In the genomic region with DNA sequence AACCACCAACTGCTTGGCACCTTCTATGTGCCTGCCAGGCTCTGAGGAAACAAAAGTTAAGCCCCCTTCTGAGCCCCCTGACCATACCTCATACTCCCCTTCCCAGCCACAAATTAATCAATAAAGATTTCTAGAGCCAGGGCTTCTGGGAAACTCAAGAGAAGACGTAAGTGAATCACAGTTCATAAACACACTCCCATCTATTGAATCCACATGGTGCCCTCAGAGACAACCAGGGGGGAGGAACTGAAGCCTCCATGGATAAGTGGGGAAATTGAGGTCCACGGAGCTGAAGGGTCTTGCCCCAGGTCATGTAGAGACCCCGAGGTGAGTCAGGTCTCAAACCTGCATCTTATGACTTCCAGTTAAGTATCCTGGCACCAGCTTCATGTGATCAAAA, we compare ENCODE assay signal across 25 cellular contexts.
A peak's percentile ranks its signal among the peaks of the same experiment; 100 is the strongest.
DNase-seq lines count a peak whose midpoint lies in the region; ATAC-seq, FAIRE-seq and TF ChIP-seq lines count a peak whose summit lies in the region.
"Had no signal": no experiment of that assay in that cellular context is flagged by ENCODE, and none has a peak within 500 bp of the region (broad histone marks: within the 10 kb centered on the region; RNA-seq: fewer than 3 reads in every experiment).

No MANE protein-coding gene starts in this region.

- H2AFZ ChIP-seq in H1 (ENCODE audit: low read length): no peak overlapping the region
- no peak overlapping the region for H2AFZ ChIP-seq in neural progenitor cell (replicated peaks)
- H2AFZ ChIP-seq: GM23248 had no signal

- POLR2A ChIA-PET in H1 (lab: Charles Lee; ENCODE audit: partially characterized antibody): no interaction called here

- H4K20me1 ChIP-seq in H1 (replicated peaks in 1 of 2; ENCODE audit: control insufficient read depth in 1 of 2, insufficient read depth in 2 of 2, low read length in 2 of 2) (no peaks in the 10 kb centered on the region), neural progenitor cell (ENCODE audit: low read depth) (no peaks in the 10 kb centered on the region)

- no peak overlapping the region for H2BK5ac ChIP-seq in H1 (ENCODE audit: low read depth, low read length)

- no peak overlapping the region for H3K4me3 ChIP-seq in H1 (ENCODE audit: extremely low read depth in 1 of 4, insufficient read depth in 2 of 4, low read depth in 3 of 4, low read length in 4 of 4)
- no peak overlapping the region for H3K4me3 ChIP-seq in gastroesophageal sphincter
- no peak overlapping the region for H3K4me3 ChIP-seq in neural progenitor cell
- H3K4me3 ChIP-seq in spleen: no peak overlapping the region
- H3K4me3 ChIP-seq: GM23248, HAP-1 had no signal

- peak overlapping the region; percentile 31 for H3K27ac Mint-ChIP-seq in neural progenitor cell
- H3K27ac Mint-ChIP-seq: CD4-positive, alpha-beta memory T cell; HFFc6 had no signal

- CTCF ChIA-PET in H1 (lab: Charles Lee; ENCODE audit: partially characterized antibody): interaction anchor here (0.6 kb wide), 1 partner anchor 481 kb away, joined by 3 read pairs; no protein-coding TSS in a partner anchor

- TF ChIP-seq CTCF in H1 (IDR thresholded peaks at IDR 0.05; ENCODE audit: control extremely low read depth in 1 of 3, insufficient read depth in 1 of 3, low read depth in 1 of 3, low read length in 3 of 3): no peak
- TF ChIP-seq CTCF in gastroesophageal sphincter (IDR thresholded peaks at IDR 0.05): no peak
- TF ChIP-seq CTCF in neural progenitor cell (IDR thresholded peaks at IDR 0.05): no peak
- no peak for TF ChIP-seq CTCF in spleen (IDR thresholded peaks at IDR 0.05 in 8 of 11, conservative IDR thresholded peaks at IDR 0.05 in 3 of 11)

- H3K4me3 Mint-ChIP-seq in neural progenitor cell: no peak overlapping the region
- H3K4me3 Mint-ChIP-seq: CD4-positive, alpha-beta memory T cell; HFFc6 had no signal

- H3K9me3 Mint-ChIP-seq in neural progenitor cell: no peaks in the 10 kb centered on the region

- no peak overlapping the region for H2BK12ac ChIP-seq in H1 (ENCODE audit: low read depth, low read length)

- H3K9me3 ChIP-seq in H1 (ENCODE audit: insufficient read depth in 2 of 2, low read depth in 1 of 2, low read length in 1 of 2): no peaks in the 10 kb centered on the region
- H3K9me3 ChIP-seq in gastroesophageal sphincter: no peaks in the 10 kb centered on the region
- no peaks in the 10 kb centered on the region for H3K9me3 ChIP-seq in neural progenitor cell (ENCODE audit: low read depth)
- peaks cover 0 to 5% (median under 1%) of the 10 kb centered on the region in 8 donors for H3K9me3 ChIP-seq in spleen
- H3K9me3 ChIP-seq: HAP-1 had no signal

- FAIRE-seq in H1 (lab: Jason Lieb, UNC): no peak
- FAIRE-seq: HepG2 had no signal

- H3K79me2 ChIP-seq in H1 (ENCODE audit: control insufficient read depth in 1 of 2, insufficient read depth in 2 of 2, low read length in 2 of 2) (no peaks in the 10 kb centered on the region), neural progenitor cell (ENCODE audit: low read depth) (no peaks in the 10 kb centered on the region)

- no peaks in the 10 kb centered on the region for H3K36me3 Mint-ChIP-seq in neural progenitor cell
- H3K36me3 Mint-ChIP-seq: CD4-positive, alpha-beta memory T cell had no signal

- H3K9ac ChIP-seq in H1 (replicated peaks in 1 of 4; ENCODE audit: extremely low read depth in 1 of 4, low read depth in 3 of 4, low read length in 3 of 4): no peak overlapping the region
- H3K9ac ChIP-seq in neural progenitor cell: no peak overlapping the region
- H3K9ac ChIP-seq: GM23248 had no signal

- peak overlapping the region; percentile 9; the same call in 1 of the 2 replicates for H4K8ac ChIP-seq in H1 (ENCODE audit: extremely low read depth, insufficient read depth, low read length)

- peaks cover 13% of the 10 kb centered on the region for H3K4me1 Mint-ChIP-seq in neural progenitor cell
- H3K4me1 Mint-ChIP-seq: CD4-positive, alpha-beta memory T cell had no signal

- H3K4me2 ChIP-seq in H1 (ENCODE audit: insufficient read depth in 1 of 2, low read depth in 2 of 2, low read length in 2 of 2): no peak overlapping the region
- no peak overlapping the region for H3K4me2 ChIP-seq in neural progenitor cell

- H3K27ac ChIP-seq in H1 (ENCODE audit: low read depth, low read length) (no peak overlapping the region), gastroesophageal sphincter (peak overlapping the region; percentile 0 to 72 (median 38)), neural progenitor cell (no peak overlapping the region), spleen (no peak overlapping the region)
- H3K27ac ChIP-seq: GM23248 had no signal

- H3K27me3 Mint-ChIP-seq in neural progenitor cell (ENCODE audit: insufficient read depth, low read depth): peaks cover 24% of the 10 kb centered on the region

- H3K23me2 ChIP-seq in H1 (ENCODE audit: low read depth, low read length): peaks cover 14% of the 10 kb centered on the region; the same call in 1 of the 2 replicates

- H3K4me1 ChIP-seq in H1 (replicated peaks in 1 of 4; ENCODE audit: control insufficient read depth in 3 of 4, insufficient read depth in 4 of 4, low read length in 3 of 4) (peaks cover 0 to 4% (median 1%) of the 10 kb centered on the region in 4 experiments; a peak in 3 of 7 replicates), gastroesophageal sphincter (peaks cover 3 to 26% (median 7%) of the 10 kb centered on the region in 3 donors), neural progenitor cell (peaks cover 10% of the 10 kb centered on the region), spleen (no peaks in the 10 kb centered on the region)
- H3K4me1 ChIP-seq: HAP-1 had no signal

- intact Hi-C loops in spleen (cut with DNase I; ENCODE audit: low total_unique reads): no loop called here

- ATAC-seq in gastroesophageal sphincter (no peak), GM19328 (IDR thresholded peaks at IDR 0.05; ENCODE audit: unreplicated experiment) (no peak)
- ATAC-seq: HepG2, PC-3 had no signal

- H3K23ac ChIP-seq in H1 (ENCODE audit: insufficient read length): no peak overlapping the region

- H3K36me3 ChIP-seq in H1 (ENCODE audit: control insufficient read depth in 2 of 4, insufficient read depth in 4 of 4, low read length in 3 of 4): no peaks in the 10 kb centered on the region
- H3K36me3 ChIP-seq in gastroesophageal sphincter: no peaks in the 10 kb centered on the region
- H3K36me3 ChIP-seq in neural progenitor cell: no peaks in the 10 kb centered on the region
- no peaks in the 10 kb centered on the region for H3K36me3 ChIP-seq in spleen
- H3K36me3 ChIP-seq: HAP-1 had no signal

- H3F3A ChIP-seq in neural progenitor cell (ENCODE audit: low read depth): peaks cover 7% of the 10 kb centered on the region

- TF ChIP-seq EP300 in H1 (IDR thresholded peaks at IDR 0.05; ENCODE audit: borderline replicate concordance in 1 of 2, low read depth in 2 of 2, low read length in 2 of 2) (no peak), gastroesophageal sphincter (IDR thresholded peaks at IDR 0.05) (no peak)

- no peak overlapping the region for H2BK120ac ChIP-seq in H1 (replicated peaks; ENCODE audit: low read depth, low read length)

- no peak overlapping the region for H2BK15ac ChIP-seq in H1 (ENCODE audit: low read length)

- DNase-seq in H1 (ENCODE audit: low read depth in 1 of 2, low spot score in 2 of 2) (no peak), neural progenitor cell (ENCODE audit: low spot score) (no peak), spleen (peak; percentile 4), GDM1 (lab: John Stamatoyannopoulos, UW) (no peak), retina (no peak)
- DNase-seq: C1 segment of cervical spinal cord; CD4-positive, alpha-beta memory T cell; COR-L47; DMS53; GM23248; HFFc6; Karpas-422; MV-4-11; NCI-H1105; NCI-H146; NCI-H1930; NCI-H446; NCI-H524 treated with DMSO at 0.1 percent for 48 hours; NCI-H82; NK-92 treated with Interleukin-12 subunit alpha and Interleukin-12 subunit beta, amount 100 ng/mL, for 24 hours; PC-3 had no signal

- H2BK20ac ChIP-seq in H1 (ENCODE audit: low read length): no peak overlapping the region

- no peak for TF ChIP-seq RAD21 in H1 (IDR thresholded peaks at IDR 0.05 in 1 of 2, conservative IDR thresholded peaks at IDR 0.05 in 1 of 2; ENCODE audit: low read depth in 2 of 2, low read length in 2 of 2)

- no peaks in the 10 kb centered on the region for H3K79me1 ChIP-seq in H1 (ENCODE audit: low read depth, low read length)

- no peak overlapping the region for H3K14ac ChIP-seq in H1 (ENCODE audit: insufficient read length)

- TF ChIP-seq POLR2A in H1 (IDR thresholded peaks at IDR 0.05; ENCODE audit: control extremely low read depth in 1 of 2, low read depth in 2 of 2, low read length in 2 of 2): no peak
- no peak for TF ChIP-seq POLR2A in gastroesophageal sphincter (IDR thresholded peaks at IDR 0.05)
- no peak for TF ChIP-seq POLR2A in spleen (IDR thresholded peaks at IDR 0.05)

- H4K91ac ChIP-seq in H1 (replicated peaks; ENCODE audit: insufficient read length, low read length): no peak overlapping the region

- no peak overlapping the region for H4K5ac ChIP-seq in H1 (ENCODE audit: insufficient read length, low read depth, low read length)

- WGBS in H1 (ENCODE audit: extremely low coverage in 1 of 2, insufficient coverage in 1 of 2, insufficient read length in 1 of 2, insufficient replicate concordance in 2 of 2, low coverage in 1 of 2, low lambda C conversion rate in 2 of 2, missing lambda C conversion rate in 1 of 2), 2 experiments: 91% methylated on average over 3 of the region's 3 CpGs; no CpG with 5 or more reads in 1 of the 2 experiments
- WGBS in gastroesophageal sphincter (ENCODE audit: low coverage in 1 of 2), 2 donors: 60 to 63% methylated on average over 1 to 2 of the region's 3 CpGs
- 73 to 84% (median 79%) methylated on average over 3 of the region's 3 CpGs for WGBS in spleen, 5 donors

- H3K18ac ChIP-seq in H1 (ENCODE audit: extremely low read depth, low read length): no peak overlapping the region; the same call in 1 of the 2 replicates

- no peak overlapping the region for H3K56ac ChIP-seq in H1 (replicated peaks; ENCODE audit: insufficient read length, low read depth, low read length)

- H3K27me3 ChIP-seq in H1 (replicated peaks in 1 of 4; ENCODE audit: control insufficient read depth in 3 of 4, extremely low read depth in 1 of 4, insufficient read depth in 3 of 4, low read length in 3 of 4) (peaks cover 0 to 5% (median 0%) of the 10 kb centered on the region in 4 experiments; a peak in 1 of 7 replicates), gastroesophageal sphincter (no peaks in the 10 kb centered on the region), neural progenitor cell (no peaks in the 10 kb centered on the region), spleen (replicated peaks in 1 of 7) (peaks cover 0 to 14% (median 0%) of the 10 kb centered on the region in 7 donors)

- no peak overlapping the region for H2AK5ac ChIP-seq in H1 (ENCODE audit: low read depth, low read length)

- H3K4ac ChIP-seq in H1 (replicated peaks; ENCODE audit: insufficient read length, low read depth, low read length): no peak overlapping the region

TF ChIP-seq in H1, 55 proteins besides CTCF, POLR2A, EP300 and RAD21 (continues in another document):
- TF ChIP-seq CHD1 (IDR thresholded peaks at IDR 0.05; ENCODE audit: low read depth, low read length): no peak
- TF ChIP-seq EZH2 (IDR thresholded peaks at IDR 0.05; ENCODE audit: low read depth, low read length, severe bottlenecking): no peak
- no peak for TF ChIP-seq CREB1 (IDR thresholded peaks at IDR 0.05)
- TF ChIP-seq CBX8 (IDR thresholded peaks at IDR 0.05; ENCODE audit: borderline replicate concordance, low read depth, low read length): no peak
- no peak for TF ChIP-seq KDM5A (IDR thresholded peaks at IDR 0.05; ENCODE audit: low read length)
- no peak for TF ChIP-seq RFX5 (IDR thresholded peaks at IDR 0.05; ENCODE audit: borderline replicate concordance, low read depth, low read length)

Comparison
In these comparisons a context has a peak if more than half of its experiments do, and no peak if none do; other contexts are left out.
1. H3K27ac ChIP-seq: peak in gastroesophageal sphincter (4 of 4); none in H1 (single experiment), neural progenitor cell (single experiment) and spleen (0 of 8).